ENCODE assay signal across 1 cellular context in genomic region chr1:197198333-197198732, GRCh38.
TF ChIP-seq lines count a peak whose summit lies in the region.

No MANE protein-coding gene starts in this region.

TF ChIP-seq in GM23338, 12 proteins besides CTCF, POLR2A, EP300 and RAD21 (continued from another document):
- TF ChIP-seq REST (IDR thresholded peaks at IDR 0.05; ENCODE audit: unreplicated experiment) (no peak), POLR2AphosphoS5 (IDR thresholded peaks at IDR 0.05; ENCODE audit: low read depth) (no peak), STAT1 (IDR thresholded peaks at IDR 0.05; ENCODE audit: unreplicated experiment) (no peak), JUNB (IDR thresholded peaks at IDR 0.05; ENCODE audit: unreplicated experiment) (no peak), CREB1 (CRISPR knock-in tag; IDR thresholded peaks at IDR 0.05; ENCODE audit: low read depth) (no peak)
